In genomic region chr11:44652901-44653644, GRCh38 we compare ENCODE assay signal across 18 cellular contexts.
DNase-seq lines count a peak whose midpoint lies in the region; ATAC-seq and TF ChIP-seq lines count a peak whose summit lies in the region.
"Had no signal": no experiment of that assay in that cellular context is flagged by ENCODE, and none has a peak within 500 bp of the region (broad histone marks: within the 10 kb centered on the region; RNA-seq: fewer than 3 reads in every experiment).

No MANE protein-coding gene starts in this region.

- no peaks in the 10 kb centered on the region for H3K27me3 ChIP-seq in right atrium auricular region

- no peaks in the 10 kb centered on the region for H3K4me1 ChIP-seq in right atrium auricular region
- H3K4me1 ChIP-seq: HAP-1 had no signal

- H3K9me3 ChIP-seq in right atrium auricular region = no peaks in the 10 kb centered on the region
- H3K9me3 ChIP-seq in SK-N-MC (ENCODE audit: low read depth, low read length) = no peaks in the 10 kb centered on the region
- H3K9me3 ChIP-seq: HAP-1 had no signal

- no peak overlapping the region for H3K9ac ChIP-seq in SK-N-MC (ENCODE audit: insufficient read length)

- H3K4me3 ChIP-seq in right atrium auricular region (no peak overlapping the region), SK-N-MC (peak overlapping the region; percentile 59)
- H3K4me3 ChIP-seq: HAP-1 had no signal

- no peaks in the 10 kb centered on the region for H3K36me3 ChIP-seq in right atrium auricular region
- H3K36me3 ChIP-seq in SK-N-MC (ENCODE audit: insufficient read depth, low read length) = no peaks in the 10 kb centered on the region
- H3K36me3 ChIP-seq: HAP-1 had no signal

- no peak overlapping the region for H3K27ac ChIP-seq in right atrium auricular region
- peak overlapping the region; percentile 57; the same call in 1 of the 2 replicates for H3K27ac ChIP-seq in SK-N-MC

- intact Hi-C loops in left cardiac atrium (cut with DNase I) = no loop called here

- TF ChIP-seq CTCF in right atrium auricular region (IDR thresholded peaks at IDR 0.05) = no peak

- DNase-seq in right atrium auricular region (ENCODE audit: low spot score) (peak; percentile 56), left cardiac atrium (no peak), SK-N-MC (ENCODE audit: low read depth, low spot score) (peak; percentile 56), left kidney (ENCODE audit: low read depth, low spot score) (peak; percentile 13), NCI-H446 treated with DMSO at 0.1 percent for 48 hours (lab: John Stamatoyannopoulos, UW) (no peak), MV-4-11 (lab: John Stamatoyannopoulos, UW) (no peak)
- DNase-seq: 8988T; C1 segment of cervical spinal cord; Calu3; CD4-positive, alpha-beta T cell; DMS 273 treated with DMSO at 0.1 percent for 48 hours; DMS79; EL; GOT3; HFFc6; KBM-7 had no signal

- no peak for ATAC-seq in left cardiac atrium
- no peak for ATAC-seq in GM21825 (IDR thresholded peaks at IDR 0.05; ENCODE audit: unreplicated experiment)

Comparison
In these comparisons a context has a peak if more than half of its experiments do, and no peak if none do; other contexts are left out.
1. DNase-seq: peak in right atrium auricular region (single experiment), SK-N-MC (single experiment) and left kidney (single experiment); none in left cardiac atrium (single experiment), NCI-H446 treated with DMSO at 0.1 percent for 48 hours (single experiment) and MV-4-11 (single experiment).